1 cellular context compared by ENCODE assay signal in genomic region chr17:77125432-77125901, GRCh38.
TF ChIP-seq lines count a peak whose summit lies in the region.

No MANE protein-coding gene starts in this region.

TF ChIP-seq in H1, 55 proteins besides CTCF, POLR2A, EP300 and RAD21:
- no peak for TF ChIP-seq CHD7 (IDR thresholded peaks at IDR 0.05; ENCODE audit: insufficient replicate concordance, low read length)
